ENCODE assay signal across 11 cellular contexts in the genomic region with DNA sequence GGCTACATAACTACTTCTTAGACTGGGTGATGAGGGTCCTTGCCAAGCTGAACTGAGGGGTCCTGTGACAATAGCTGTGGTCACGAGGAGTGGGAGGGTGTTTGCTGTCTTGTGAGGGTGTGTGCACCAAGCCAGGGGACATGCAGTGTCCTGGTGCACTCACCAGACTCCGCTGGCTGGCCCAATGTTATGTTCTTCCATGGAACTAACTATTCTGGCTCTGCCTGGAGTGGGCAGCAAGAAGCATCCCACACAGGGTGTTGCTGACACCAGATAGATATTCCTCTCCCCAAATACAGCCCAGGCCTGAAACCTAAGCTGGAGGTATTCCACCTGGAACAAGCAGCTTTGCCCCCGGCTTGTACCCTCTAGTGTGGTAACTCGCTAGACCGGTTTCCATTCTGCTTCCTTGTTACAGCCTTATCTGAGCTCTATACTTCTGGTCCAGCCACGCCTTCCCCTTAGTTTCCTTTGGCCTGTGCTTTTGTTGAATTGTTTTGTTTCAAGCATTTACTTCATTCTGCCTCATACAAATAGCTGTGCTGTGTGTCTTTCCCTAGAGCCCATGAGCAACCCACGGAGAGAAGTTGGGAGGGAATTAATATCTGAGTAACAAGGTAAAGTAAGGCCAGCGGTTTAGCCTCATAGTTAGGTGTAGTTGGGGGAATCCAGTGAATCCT. TPM values are rescaled to one million over a fixed set of nuclear protein-coding genes. Genes with fewer than 3 reads are reported as not detected.
DNase-seq lines count a peak whose midpoint lies in the region; ATAC-seq and TF ChIP-seq lines count a peak whose summit lies in the region.
"Had no signal": no experiment of that assay in that cellular context is flagged by ENCODE, and none has a peak within 500 bp of the region (broad histone marks: within the 10 kb centered on the region; RNA-seq: fewer than 3 reads in every experiment).

No MANE protein-coding gene starts in this region.

- TF ChIP-seq CTCF in PC-3 (conservative IDR thresholded peaks at IDR 0.05; ENCODE audit: low read depth, low read length) (no peak), glutamatergic neuron (IDR thresholded peaks at IDR 0.05; ENCODE audit: partially characterized antibody, unreplicated experiment) (no peak)

- no peaks in the 10 kb centered on the region for H3K27me3 ChIP-seq in PC-3 (ENCODE audit: low read length)

- no peaks in the 10 kb centered on the region for H3K36me3 Mint-ChIP-seq in glutamatergic neuron (ENCODE audit: unreplicated experiment)

- peaks cover 17% of the 10 kb centered on the region for H3K4me1 ChIP-seq in PC-3 (ENCODE audit: insufficient read depth, low read length)

- H3K36me3 ChIP-seq in PC-3 (ENCODE audit: low read depth, low read length): no peaks in the 10 kb centered on the region

- BruUV-seq in PC-3 (replicated peaks; lab: Mats Ljungman, UMichigan): no TSS peak

- H3K27me3 Mint-ChIP-seq in glutamatergic neuron (ENCODE audit: unreplicated experiment): peaks cover 2% of the 10 kb centered on the region

- H3K79me2 ChIP-seq in PC-3 (ENCODE audit: low read length): no peaks in the 10 kb centered on the region

- CTCF ChIA-PET in PC-3 (lab: Charles Lee): interaction anchor here (0.5 to 1.1 kb wide), 2 partner anchors 25 to 171 kb away, joined by 3 read pairs; no protein-coding TSS in a partner anchor

- no peaks in the 10 kb centered on the region for H3K9me3 Mint-ChIP-seq in glutamatergic neuron (ENCODE audit: unreplicated experiment)

- DNase-seq in NCI-H345 (lab: John Stamatoyannopoulos, UW): peak; percentile 47
- DNase-seq in NCI-H345 treated with DMSO at 0.1 percent for 48 hours (lab: John Stamatoyannopoulos, UW; ENCODE audit: unreplicated experiment): no peak
- DNase-seq in PC-3: peak; percentile 74
- DNase-seq in glutamatergic neuron: no peak
- DNase-seq in stimulated activated CD8-positive, alpha-beta memory T cell treated with anti-CD3 and anti-CD28 coated beads, Interleukin-4, amount 100 ng/mL, for 48 hours: peak; percentile 21
- DNase-seq in stimulated activated CD4-positive, alpha-beta T cell treated with anti-CD3 and anti-CD28 coated beads, Interleukin-15, amount 100 ng/mL, for 24 hours: no peak
- DNase-seq: head of caudate nucleus had no signal

- no peak overlapping the region for H3K4me3 Mint-ChIP-seq in glutamatergic neuron (ENCODE audit: unreplicated experiment)

- H3K27ac ChIP-seq in PC-3 (ENCODE audit: low read length): peak overlapping the region; percentile 51

- no peaks in the 10 kb centered on the region for H3F3A ChIP-seq in PC-3 (ENCODE audit: low read length, unreplicated experiment)

- intact Hi-C loops in PC-3 (cut with micrococcal nuclease): loop anchor here (2.0 kb wide), 1 partner anchor 50 kb away; no protein-coding TSS in a partner anchor

- H3K4me1 Mint-ChIP-seq in glutamatergic neuron (ENCODE audit: low read depth, unreplicated experiment): no peaks in the 10 kb centered on the region

- ATAC-seq in PC-3: peak; percentile 59; the same call in 1 of the 2 replicates
- no peak for ATAC-seq in GM18873 (IDR thresholded peaks at IDR 0.05; ENCODE audit: low FRiP score, unreplicated experiment)
- ATAC-seq in HG02981 (IDR thresholded peaks at IDR 0.05; ENCODE audit: unreplicated experiment): no peak
- ATAC-seq: HCT116 had no signal

- peak overlapping the region; percentile 17; the same call in 1 of the 2 replicates for H3K4me3 ChIP-seq in PC-3 (ENCODE audit: low read length)

- peak overlapping the region; percentile 85 for H2AFZ ChIP-seq in PC-3 (ENCODE audit: low read length)

- H3K9me2 ChIP-seq in PC-3 (replicated peaks; ENCODE audit: low read length): no peaks in the 10 kb centered on the region

- H4K20me1 ChIP-seq in PC-3 (ENCODE audit: low read length): no peaks in the 10 kb centered on the region

- POLR2A ChIA-PET in PC-3 (lab: Charles Lee; ENCODE audit: unreplicated experiment): no interaction called here

- no peak overlapping the region for H3K9ac ChIP-seq in PC-3 (ENCODE audit: low read length)

- no peaks in the 10 kb centered on the region for H3K9me3 ChIP-seq in PC-3 (ENCODE audit: low read length)

- peak overlapping the region; percentile 78 for H3K4me2 ChIP-seq in PC-3 (ENCODE audit: low read length)

- H3K27ac Mint-ChIP-seq in glutamatergic neuron (ENCODE audit: unreplicated experiment): peak overlapping the region; percentile 4

RNA-seq across cellular contexts. Expression of a gene that starts 14.7 kb away (rescaled TPM):
- total RNA-seq in PC-3 (2014; rRNA removed): not detected in 2 replicates
- total RNA-seq in glutamatergic neuron (ENCODE audit: unreplicated experiment): not detected
- total RNA-seq: A172 had no signal

RNA-seq across cellular contexts. Expression of a gene that starts 42.2 kb away (rescaled TPM):
- 0.15 and 0.46 TPM in 2 replicates for total RNA-seq in PC-3 (2014; rRNA removed)
- total RNA-seq in glutamatergic neuron (ENCODE audit: unreplicated experiment): not detected

Comparison
In these comparisons a context has a peak if more than half of its experiments do, and no peak if none do; other contexts are left out.
1. DNase-seq: peak in NCI-H345 (single experiment), PC-3 (single experiment) and stimulated activated CD8-positive, alpha-beta memory T cell treated with anti-CD3 and anti-CD28 coated beads, Interleukin-4, amount 100 ng/mL, for 48 hours (single experiment); none in NCI-H345 treated with DMSO at 0.1 percent for 48 hours (single experiment), glutamatergic neuron (single experiment) and stimulated activated CD4-positive, alpha-beta T cell treated with anti-CD3 and anti-CD28 coated beads, Interleukin-15, amount 100 ng/mL, for 24 hours (single experiment).